17 cellular contexts compared by ENCODE assay signal in genomic region chr6:122710908-122711307, GRCh38.
"Had no signal": no experiment of that assay in that cellular context is flagged by ENCODE, and none has a peak within 500 bp of the region (broad histone marks: within the 10 kb centered on the region; RNA-seq: fewer than 3 reads in every experiment).

No MANE protein-coding gene starts in this region.

- DNase-seq: colonic mucosa; effector CD4-positive, alpha-beta T cell; gastrocnemius medialis; heart right ventricle; hypothalamus; kidney glomerular epithelial cell; mesendoderm; naive thymus-derived CD4-positive, alpha-beta T cell; nephron progenitor cell; posterior cingulate gyrus; stimulated activated CD4-positive, alpha-beta T cell treated with anti-CD3 and anti-CD28 coated beads, Interleukin-2, amount 100 ng/mL, for 24 hours; stimulated activated CD4-positive, alpha-beta T cell treated with anti-CD3 and anti-CD28 coated beads, Interleukin-4, amount 100 ng/mL, for 4 hours; stimulated activated naive CD8-positive, alpha-beta T cell treated with anti-CD3 and anti-CD28 coated beads, Interleukin-15, Interleukin-2, amounts not matched to agents 100 U/mL and 50 U/mL, for 24 hours; tibial artery; upper lobe of left lung; uterus had no signal

- H3K36me3 ChIP-seq: colonic mucosa, gastrocnemius medialis, heart right ventricle, suprapubic skin, tibial artery, upper lobe of left lung, uterus had no signal

- H3K9me3 Mint-ChIP-seq: nephron progenitor cell had no signal

- H3K4me3 Mint-ChIP-seq: naive thymus-derived CD4-positive, alpha-beta T cell; nephron progenitor cell had no signal

- H3K4me1 Mint-ChIP-seq: naive thymus-derived CD4-positive, alpha-beta T cell; nephron progenitor cell had no signal

- ATAC-seq: gastrocnemius medialis; stimulated activated naive CD8-positive, alpha-beta T cell treated with anti-CD3 and anti-CD28 coated beads, Interleukin-15, Interleukin-2, amounts not matched to agents 100 U/mL and 50 U/mL, for 24 hours had no signal

- H3K9me3 ChIP-seq: colonic mucosa, gastrocnemius medialis, heart right ventricle, suprapubic skin, tibial artery, upper lobe of left lung, uterus had no signal

- H3K4me3 ChIP-seq: colonic mucosa, gastrocnemius medialis, heart right ventricle, suprapubic skin, tibial artery, upper lobe of left lung, uterus had no signal

- H3K36me3 Mint-ChIP-seq: naive thymus-derived CD4-positive, alpha-beta T cell had no signal

- H3K27me3 ChIP-seq: colonic mucosa, gastrocnemius medialis, suprapubic skin, tibial artery, upper lobe of left lung had no signal

- H3K27ac Mint-ChIP-seq: naive thymus-derived CD4-positive, alpha-beta T cell had no signal

- H3K27ac ChIP-seq: colonic mucosa, gastrocnemius medialis, heart right ventricle, suprapubic skin, tibial artery, upper lobe of left lung, uterus had no signal

- H3K4me1 ChIP-seq: colonic mucosa, gastrocnemius medialis, suprapubic skin, tibial artery, upper lobe of left lung, uterus had no signal
